ENCODE assay signal across 1 cellular context in genomic region chr10:97498076-97498840, GRCh38.
TF ChIP-seq lines count a peak whose summit lies in the region.

TSS of gene MMS19 (minus strand) at chr10:97498422. CDS start at chr10:97498384, 38 bp downstream.

TF ChIP-seq in HepG2, 621 proteins besides CTCF, POLR2A, EP300 and RAD21 (continued from another document and continues in another):
- TF ChIP-seq ZNF614 (CRISPR knock-in tag; IDR thresholded peaks at IDR 0.05; ENCODE audit: borderline replicate concordance) = peak; percentile 47; the same call in 1 of the 2 replicates
- peak; percentile 48 for TF ChIP-seq ZNF407 (CRISPR knock-in tag; IDR thresholded peaks at IDR 0.05; ENCODE audit: not compliant biosample characterization)
- 0 out of 2 replicates have a peak, but pooled peaks have one; percentile 64 for TF ChIP-seq TOPORS (CRISPR knock-in tag; IDR thresholded peaks at IDR 0.05)
- no peak; the same call in 1 of the 2 replicates for TF ChIP-seq ZNF30 (CRISPR knock-in tag; IDR thresholded peaks at IDR 0.05)
- TF ChIP-seq ZNF691 (CRISPR knock-in tag; IDR thresholded peaks at IDR 0.05; ENCODE audit: borderline replicate concordance, low read depth) = no peak
- TF ChIP-seq ZBTB21 (CRISPR knock-in tag; IDR thresholded peaks at IDR 0.05) = 0 out of 2 replicates have a peak, but pooled peaks have one; percentile 14
- TF ChIP-seq MIER2 (CRISPR knock-in tag; IDR thresholded peaks at IDR 0.05) = 0 out of 2 replicates have a peak, but pooled peaks have one; percentile 22
- no peak; the same call in 1 of the 2 replicates for TF ChIP-seq ZNF431 (CRISPR knock-in tag; IDR thresholded peaks at IDR 0.05; ENCODE audit: borderline replicate concordance, low read depth)
- no peak for TF ChIP-seq NFATC3 (CRISPR knock-in tag; IDR thresholded peaks at IDR 0.05)
- TF ChIP-seq ZFX (CRISPR knock-in tag; IDR thresholded peaks at IDR 0.05; ENCODE audit: low read depth) = peak; percentile 88
- TF ChIP-seq TFDP1 (CRISPR knock-in tag; IDR thresholded peaks at IDR 0.05; ENCODE audit: borderline replicate concordance) = 0 out of 2 replicates have a peak, but pooled peaks have one; percentile 19
- TF ChIP-seq ZBTB7A (CRISPR knock-in tag; IDR thresholded peaks at IDR 0.05) = no peak
- no peak for TF ChIP-seq ZBTB38 (CRISPR knock-in tag; IDR thresholded peaks at IDR 0.05)
- 0 out of 2 replicates have a peak, but pooled peaks have one; percentile 5 for TF ChIP-seq TIGD3 (CRISPR knock-in tag; IDR thresholded peaks at IDR 0.05; ENCODE audit: borderline replicate concordance)
- no peak for TF ChIP-seq ZNF12 (CRISPR knock-in tag; IDR thresholded peaks at IDR 0.05)
- no peak for TF ChIP-seq FOXJ3 (CRISPR knock-in tag; IDR thresholded peaks at IDR 0.05; ENCODE audit: borderline replicate concordance)
- peak; percentile 68; the same call in 1 of the 2 replicates for TF ChIP-seq ATF7-NPFF (CRISPR knock-in tag; IDR thresholded peaks at IDR 0.05; ENCODE audit: low read depth)
- TF ChIP-seq CAMTA2 (CRISPR knock-in tag; IDR thresholded peaks at IDR 0.05; ENCODE audit: borderline replicate concordance) = 0 out of 2 replicates have a peak, but pooled peaks have one; percentile 22
- no peak for TF ChIP-seq ZNF549 (CRISPR knock-in tag; IDR thresholded peaks at IDR 0.05)
- no peak for TF ChIP-seq TRAFD1 (CRISPR knock-in tag; IDR thresholded peaks at IDR 0.05; ENCODE audit: borderline replicate concordance)
- TF ChIP-seq MIER3 (CRISPR knock-in tag; IDR thresholded peaks at IDR 0.05; ENCODE audit: borderline replicate concordance) = 0 out of 2 replicates have a peak, but pooled peaks have one; percentile 7
- TF ChIP-seq FOXA1 (IDR thresholded peaks at IDR 0.05) = no peak
- TF ChIP-seq FOXA1 (CRISPR knock-in tag; IDR thresholded peaks at IDR 0.05) = no peak
- TF ChIP-seq TERF1 (CRISPR knock-in tag; IDR thresholded peaks at IDR 0.05) = no peak
- TF ChIP-seq ZNF672 (CRISPR knock-in tag; IDR thresholded peaks at IDR 0.05) = no peak
- no peak for TF ChIP-seq ZNF777 (CRISPR knock-in tag; IDR thresholded peaks at IDR 0.05)
- TF ChIP-seq ZNF879 (CRISPR knock-in tag; IDR thresholded peaks at IDR 0.05) = no peak
- 0 out of 2 replicates have a peak, but pooled peaks have one; percentile 33 for TF ChIP-seq ZNF609 (CRISPR knock-in tag; IDR thresholded peaks at IDR 0.05; ENCODE audit: borderline replicate concordance)
- TF ChIP-seq ZNF576 (CRISPR knock-in tag; IDR thresholded peaks at IDR 0.05) = 0 out of 2 replicates have a peak, but pooled peaks have one; percentile 53
- no peak for TF ChIP-seq MAZ (IDR thresholded peaks at IDR 0.05; ENCODE audit: borderline replicate concordance, low read depth, low read length)
- TF ChIP-seq MAZ (CRISPR knock-in tag; IDR thresholded peaks at IDR 0.05; ENCODE audit: low read depth) = 0 out of 2 replicates have a peak, but pooled peaks have one; percentile 7
- TF ChIP-seq TEAD3 (CRISPR knock-in tag; optimal IDR thresholded peaks at IDR 0.05; ENCODE audit: borderline replicate concordance) = peak; percentile 49
- TF ChIP-seq ZNF878 (CRISPR knock-in tag; IDR thresholded peaks at IDR 0.05) = no peak
- no peak for TF ChIP-seq NBN (conservative IDR thresholded peaks at IDR 0.05)
- TF ChIP-seq IKZF1 (IDR thresholded peaks at IDR 0.05) = no peak
- TF ChIP-seq SRSF4 (IDR thresholded peaks at IDR 0.05; ENCODE audit: low read depth, low read length, poor library complexity, severe bottlenecking) = no peak
- no peak for TF ChIP-seq KLF9 (CRISPR knock-in tag; IDR thresholded peaks at IDR 0.05; ENCODE audit: low read depth)
- TF ChIP-seq RNF219 (CRISPR knock-in tag; IDR thresholded peaks at IDR 0.05) = no peak
